In the genomic region with DNA sequence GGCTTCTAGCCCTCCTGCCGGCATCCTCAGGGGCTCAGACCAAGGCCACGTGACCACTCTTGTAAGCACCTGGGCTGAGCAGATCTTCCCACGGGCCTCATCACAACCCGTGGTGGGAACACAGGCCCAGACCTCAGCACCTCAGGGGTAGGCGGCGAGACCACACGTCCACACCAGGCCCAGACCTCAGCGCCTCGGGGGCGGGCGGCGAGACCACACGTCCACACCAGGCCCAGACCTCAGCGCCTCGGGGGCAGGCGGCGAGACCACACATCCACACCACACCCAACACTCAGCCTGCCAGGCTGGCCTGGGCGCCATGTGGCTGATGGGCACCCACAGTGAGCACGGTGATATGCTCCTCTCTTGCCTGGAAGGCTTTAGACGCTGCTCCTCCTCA, we compare ENCODE assay signal across 32 cellular contexts.
"Had no signal": no experiment of that assay in that cellular context is flagged by ENCODE, and none has a peak within 500 bp of the region (broad histone marks: within the 10 kb centered on the region; RNA-seq: fewer than 3 reads in every experiment).

No MANE protein-coding gene starts in this region.

- H3K27ac ChIP-seq: brain microvascular endothelial cell, coronary artery, dorsolateral prefrontal cortex, esophagus muscularis mucosa, foreskin keratinocyte, gastrocnemius medialis, WERI-Rb-1 had no signal

- DNase-seq: activated B cell treated with CpG ODN at 0.5 μM for 24 hours; activated CD4-positive, alpha-beta T cell treated with anti-CD3 and anti-CD28 coated beads for 48 hours; activated CD4-positive, alpha-beta T cell treated with anti-CD3 and anti-CD28 coated beads, Interleukin-2, amount 50 U/mL, for 1 hour; activated CD4-positive, alpha-beta T cell treated with anti-CD3 and anti-CD28 coated beads, Interleukin-2, amount 50 U/mL, for 48 hours; activated CD8-positive, alpha-beta memory T cell treated with anti-CD3 and anti-CD28 coated beads for 24 hours; activated CD8-positive, alpha-beta T cell treated with anti-CD3 and anti-CD28 coated beads for 36 hours; activated effector memory CD4-positive, alpha-beta T cell treated with Interleukin-2 at 50 U/mL for 16 hours; activated gamma-delta T cell treated with Interleukin-2 at 50 U/mL for 16 hours; activated naive CD4-positive, alpha-beta T cell treated with anti-CD3 and anti-CD28 coated beads, Interleukin-2, amount 50 U/mL, for 16 hours; activated naive CD4-positive, alpha-beta T cell treated with Interleukin-2 at 50 U/mL for 16 hours; activated T-cell treated with anti-CD3 and anti-CD28 coated beads, Interleukin-2, amount 50 U/mL, for 4 hours; amniotic stem cell; anterior cingulate cortex; brain microvascular endothelial cell; dorsolateral prefrontal cortex; effector memory CD4-positive, alpha-beta T cell; endodermal cell; foreskin keratinocyte; gastrocnemius medialis; glutamatergic neuron; T-helper 1 cell; T-helper 17 cell; T1000; WERI-Rb-1 had no signal

- H3K9me3 Mint-ChIP-seq: activated B cell treated with CpG ODN at 0.5 μM for 24 hours; activated CD8-positive, alpha-beta T cell treated with anti-CD3 and anti-CD28 coated beads for 36 hours; activated T-cell treated with anti-CD3 and anti-CD28 coated beads, Interleukin-2, amount 50 U/mL, for 4 hours; activated T-helper 17 cell treated with anti-CD3 and anti-CD28 coated beads, Interleukin-2, amount 50 U/mL, for 72 hours; dendritic cell treated with granulocyte-macrophage colony-stimulating factor and Interleukin-4, amounts not matched to agents 40 ng/mL and 50 ng/mL, for 4 days; endodermal cell; T-helper 2 cell treated with Interferon-gamma antibody and Interleukin-4, amounts not matched to agents 5 μg/mL and 100 μg/mL, for 36 hours had no signal

- H3K36me3 Mint-ChIP-seq: activated naive CD8-positive, alpha-beta T cell had no signal

- H3K36me3 ChIP-seq: brain microvascular endothelial cell, esophagus muscularis mucosa, gastrocnemius medialis, WERI-Rb-1 had no signal

- ATAC-seq: activated CD4-positive, CD25-positive, alpha-beta regulatory T cell treated with anti-CD3 and anti-CD28 coated beads, Interleukin-2, amount 50 U/mL, for 24 hours; activated CD8-positive, alpha-beta T cell treated with anti-CD3 and anti-CD28 coated beads for 36 hours; activated T-cell treated with anti-CD3 and anti-CD28 coated beads, Interleukin-2, amount 50 U/mL, for 4 hours; activated T-helper 17 cell treated with anti-CD3 and anti-CD28 coated beads, Interleukin-2, amount 50 U/mL, for 72 hours; foreskin keratinocyte; gastrocnemius medialis; T-helper 17 cell had no signal

- H3K4me3 Mint-ChIP-seq: activated B cell treated with CpG ODN at 0.5 μM for 24 hours; activated CD8-positive, alpha-beta T cell treated with anti-CD3 and anti-CD28 coated beads for 36 hours; activated naive CD8-positive, alpha-beta T cell; activated T-cell treated with anti-CD3 and anti-CD28 coated beads, Interleukin-2, amount 50 U/mL, for 4 hours; activated T-helper 17 cell treated with anti-CD3 and anti-CD28 coated beads, Interleukin-2, amount 50 U/mL, for 72 hours; central memory CD8-positive, alpha-beta T cell; dendritic cell treated with granulocyte-macrophage colony-stimulating factor and Interleukin-4, amounts not matched to agents 40 ng/mL and 50 ng/mL, for 4 days; endodermal cell; T-helper 17 cell; T-helper 2 cell treated with Interferon-gamma antibody and Interleukin-4, amounts not matched to agents 5 μg/mL and 100 μg/mL, for 36 hours had no signal

- H3K27ac Mint-ChIP-seq: activated B cell treated with CpG ODN at 0.5 μM for 24 hours; activated CD8-positive, alpha-beta T cell treated with anti-CD3 and anti-CD28 coated beads for 36 hours; activated naive CD8-positive, alpha-beta T cell; activated T-helper 17 cell treated with anti-CD3 and anti-CD28 coated beads, Interleukin-2, amount 50 U/mL, for 72 hours; dendritic cell treated with granulocyte-macrophage colony-stimulating factor and Interleukin-4, amounts not matched to agents 40 ng/mL and 50 ng/mL, for 4 days; endodermal cell; T-helper 17 cell; T-helper 2 cell treated with Interferon-gamma antibody and Interleukin-4, amounts not matched to agents 5 μg/mL and 100 μg/mL, for 36 hours had no signal

- H3K27me3 ChIP-seq: brain microvascular endothelial cell, esophagus muscularis mucosa, foreskin keratinocyte had no signal

- H3K4me3 ChIP-seq: coronary artery, dorsolateral prefrontal cortex, esophagus muscularis mucosa, gastrocnemius medialis had no signal

- H3K4me1 ChIP-seq: foreskin keratinocyte, gastrocnemius medialis had no signal

- H3K4me1 Mint-ChIP-seq: activated T-helper 17 cell treated with anti-CD3 and anti-CD28 coated beads, Interleukin-2, amount 50 U/mL, for 72 hours had no signal

- H3K27me3 Mint-ChIP-seq: activated B cell treated with CpG ODN at 0.5 μM for 24 hours; activated CD8-positive, alpha-beta T cell treated with anti-CD3 and anti-CD28 coated beads for 36 hours; central memory CD8-positive, alpha-beta T cell; dendritic cell treated with granulocyte-macrophage colony-stimulating factor and Interleukin-4, amounts not matched to agents 40 ng/mL and 50 ng/mL, for 4 days had no signal

- H3K9me3 ChIP-seq: esophagus muscularis mucosa, gastrocnemius medialis had no signal
